In the genomic region with DNA sequence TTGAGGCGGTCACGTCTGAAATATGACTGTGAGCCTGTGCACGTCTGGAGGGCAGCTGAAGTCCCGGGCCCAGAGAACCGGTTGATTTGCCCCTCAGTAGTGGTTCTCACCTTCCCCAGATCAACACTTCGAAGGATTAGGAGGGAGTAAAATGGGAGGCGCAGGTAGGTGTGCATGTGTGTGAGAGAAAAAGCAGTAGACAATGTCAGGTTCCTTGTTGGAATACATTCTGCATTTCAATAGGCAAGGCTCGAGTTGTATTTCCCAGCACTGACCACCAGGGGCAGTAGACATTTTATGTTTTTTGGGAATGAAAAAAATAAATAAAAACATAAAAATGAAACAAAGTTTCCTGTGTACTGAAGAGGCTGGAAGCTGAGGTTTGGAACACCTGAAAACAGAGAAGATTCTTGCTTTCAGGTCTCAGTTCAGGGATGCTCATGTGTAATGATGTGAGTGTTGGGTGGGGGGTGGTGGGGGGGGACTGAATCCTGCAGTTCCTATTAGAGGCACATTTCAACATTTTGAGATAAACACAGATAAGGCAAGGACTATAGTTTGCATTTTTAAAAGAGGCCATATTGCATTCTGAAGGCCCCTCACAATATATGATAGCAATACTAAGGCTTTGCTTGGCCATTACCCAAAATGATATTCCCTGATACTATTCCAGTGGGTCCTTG, we compare ENCODE assay signal across 8 cellular contexts.
A peak's percentile ranks its signal among the peaks of the same experiment; 100 is the strongest.
DNase-seq lines count a peak whose midpoint lies in the region; ATAC-seq, FAIRE-seq and TF ChIP-seq lines count a peak whose summit lies in the region.

No MANE protein-coding gene starts in this region.

- H3K4me2 ChIP-seq in OCI-LY1 (ENCODE audit: low read length), result no peak overlapping the region

- intact Hi-C loops in pancreas (cut with DNase I), result no loop called here

- H3K27me3 Mint-ChIP-seq in endothelial cell (ENCODE audit: unreplicated experiment), result peaks cover 1% of the 10 kb centered on the region

- no peak overlapping the region for H3K27ac ChIP-seq in OCI-LY1 (ENCODE audit: low read depth, low read length, poor library complexity, severe bottlenecking)
- no peak overlapping the region for H3K27ac ChIP-seq in pancreas

- peaks cover 15% of the 10 kb centered on the region for H3K4me1 ChIP-seq in OCI-LY1 (ENCODE audit: insufficient read depth, low read length, severe bottlenecking)
- no peaks in the 10 kb centered on the region for H3K4me1 ChIP-seq in pancreas

- WGBS in pancreas, 2 donors, result 45 to 46% methylated on average over 8 of the region's 8 CpGs

- no peaks in the 10 kb centered on the region for H3K9me2 ChIP-seq in OCI-LY1 (ENCODE audit: low read depth, low read length)

- H3K27me3 ChIP-seq in OCI-LY1 (ENCODE audit: insufficient read depth, low read length) (no peaks in the 10 kb centered on the region), pancreas (no peaks in the 10 kb centered on the region)

- H2AFZ ChIP-seq in OCI-LY1 (ENCODE audit: low read length), result no peak overlapping the region

- H3K4me3 Mint-ChIP-seq in endothelial cell (ENCODE audit: unreplicated experiment), result no peak overlapping the region

- H3K9me3 ChIP-seq in OCI-LY1 (ENCODE audit: low read length), result no peaks in the 10 kb centered on the region
- no peaks in the 10 kb centered on the region for H3K9me3 ChIP-seq in pancreas

- no peak for FAIRE-seq in pancreas (lab: Jason Lieb, UNC)

- H3K79me2 ChIP-seq in OCI-LY1 (ENCODE audit: insufficient read depth, low read length), result no peaks in the 10 kb centered on the region

- peaks cover 1% of the 10 kb centered on the region for H3K4me1 Mint-ChIP-seq in endothelial cell (ENCODE audit: unreplicated experiment)

- no peaks in the 10 kb centered on the region for H3F3A ChIP-seq in OCI-LY1 (ENCODE audit: insufficient read depth, low read length)

- H3K27ac Mint-ChIP-seq in endothelial cell (ENCODE audit: unreplicated experiment), result no peak overlapping the region

- DNase-seq in AML-193 (lab: John Stamatoyannopoulos, UW), result peak; percentile 2 to 7
- DNase-seq in GM03348 (ENCODE audit: low spot score), result peak; percentile 45
- peak; percentile 50 for DNase-seq in endothelial cell (ENCODE audit: low spot score)
- DNase-seq in pancreas, result peak in 1 of 6 donors; percentile 29
- no peak for DNase-seq in activated effector memory CD4-positive, alpha-beta T cell treated with Interleukin-2 at 50 U/mL for 16 hours

- H3K9me3 Mint-ChIP-seq in endothelial cell (ENCODE audit: unreplicated experiment), result no peaks in the 10 kb centered on the region

- ATAC-seq in pancreas (peak in 3 of 4 donors; percentile 30 to 48 (median 39)), HG03442 (IDR thresholded peaks at IDR 0.05; ENCODE audit: unreplicated experiment) (no peak), GM21737 (IDR thresholded peaks at IDR 0.05; ENCODE audit: unreplicated experiment) (no peak)

- H4K20me1 ChIP-seq in OCI-LY1 (ENCODE audit: insufficient read depth, low read length), result no peaks in the 10 kb centered on the region

- H3K9ac ChIP-seq in OCI-LY1 (ENCODE audit: low read length), result no peak overlapping the region

- no peaks in the 10 kb centered on the region for H3K36me3 Mint-ChIP-seq in endothelial cell (ENCODE audit: low read depth, unreplicated experiment)

- H3K4me3 ChIP-seq in OCI-LY1 (ENCODE audit: low read depth, low read length, poor library complexity, severe bottlenecking) (no peak overlapping the region), pancreas (no peak overlapping the region)

- TF ChIP-seq CTCF in OCI-LY1 (IDR thresholded peaks at IDR 0.05; ENCODE audit: low read length) (peak; percentile 63), endothelial cell (IDR thresholded peaks at IDR 0.05; ENCODE audit: unreplicated experiment) (peak; percentile 95), pancreas (IDR thresholded peaks at IDR 0.05) (peak; percentile 52 to 77 (median 62))

- peaks cover 15% of the 10 kb centered on the region for H3K36me3 ChIP-seq in OCI-LY1 (ENCODE audit: insufficient read depth, low read length)
- no peaks in the 10 kb centered on the region for H3K36me3 ChIP-seq in pancreas

Comparison
In these comparisons a context has a peak if more than half of its experiments do, and no peak if none do; other contexts are left out.
1. ATAC-seq: peak in pancreas (3 of 4); none in HG03442 (single experiment) and GM21737 (single experiment).
2. Peak in every context shown above with its lines, with median percentiles within 50 percentile points of each other: CTCF ChIP-seq.